ENCODE assay signal across 8 cellular contexts in the genomic region with DNA sequence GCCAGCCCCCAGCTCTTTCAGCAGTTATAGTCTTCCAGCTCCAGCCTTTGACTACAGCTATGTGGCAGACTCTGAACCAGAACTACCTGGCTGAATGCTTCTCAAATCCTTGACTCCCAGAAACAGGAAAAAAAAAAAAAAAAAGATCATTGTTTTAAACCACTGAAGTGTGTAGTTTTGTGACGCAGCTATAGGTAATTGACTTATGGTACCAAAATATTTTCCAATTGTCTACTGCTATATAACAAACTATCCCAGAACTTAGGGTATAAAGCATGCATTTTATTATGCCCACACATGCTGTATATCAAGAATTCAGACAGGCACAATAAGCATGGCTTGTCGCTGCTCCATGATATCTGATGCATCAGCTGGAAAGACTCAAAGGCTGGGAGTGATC.
"Had no signal": no experiment of that assay in that cellular context is flagged by ENCODE, and none has a peak within 500 bp of the region (broad histone marks: within the 10 kb centered on the region; RNA-seq: fewer than 3 reads in every experiment).

No MANE protein-coding gene starts in this region.

- H3K4me2 ChIP-seq: GM23338 had no signal

- DNase-seq: H9, HCEC 1CT, KG1 had no signal

- H3K27me3 Mint-ChIP-seq: IgD-negative memory B cell had no signal

- H3K27ac ChIP-seq: HL-60 had no signal

- H3K4me3 ChIP-seq: GM23338, K562 had no signal

- H3K4me3 Mint-ChIP-seq: GM23338, H9 had no signal

- H2AFZ ChIP-seq: GM23338 had no signal

- H3K4me1 Mint-ChIP-seq: GM23338, H9 had no signal

- H3K27ac Mint-ChIP-seq: GM23338, H9, IgD-negative memory B cell had no signal

- ATAC-seq: GM23338, HepG2, K562 had no signal

- H3K9me3 Mint-ChIP-seq: GM23338 had no signal
